Comparison of ENCODE assay signal across 28 cellular contexts in genomic region chr15:77853910-77854309, GRCh38.
"Had no signal": no experiment of that assay in that cellular context is flagged by ENCODE, and none has a peak within 500 bp of the region (broad histone marks: within the 10 kb centered on the region; RNA-seq: fewer than 3 reads in every experiment).

No MANE protein-coding gene starts in this region.

- H3K9me3 ChIP-seq: gastrocnemius medialis had no signal

- H3K36me3 ChIP-seq: brain microvascular endothelial cell, gastrocnemius medialis had no signal

- H3K27ac Mint-ChIP-seq: activated CD8-positive, alpha-beta T cell treated with anti-CD3 and anti-CD28 coated beads for 36 hours; activated naive CD8-positive, alpha-beta T cell; activated T-cell treated with anti-CD3 and anti-CD28 coated beads, Interleukin-2, amount 50 U/mL, for 24 hours; activated T-cell treated with anti-CD3 and anti-CD28 coated beads, Interleukin-2, amount 50 U/mL, for 72 hours; dendritic cell treated with granulocyte-macrophage colony-stimulating factor and Interleukin-4, amounts not matched to agents 40 ng/mL and 50 ng/mL, for 4 days; endodermal cell had no signal

- H3K36me3 Mint-ChIP-seq: activated naive CD8-positive, alpha-beta T cell had no signal

- ATAC-seq: activated CD8-positive, alpha-beta T cell treated with anti-CD3 and anti-CD28 coated beads for 36 hours; activated T-cell treated with anti-CD3 and anti-CD28 coated beads, Interleukin-2, amount 50 U/mL, for 72 hours; esophagus mucosa; foreskin keratinocyte; gastrocnemius medialis had no signal

- H3K4me3 Mint-ChIP-seq: activated CD8-positive, alpha-beta T cell treated with anti-CD3 and anti-CD28 coated beads for 36 hours; activated naive CD8-positive, alpha-beta T cell; activated T-cell treated with anti-CD3 and anti-CD28 coated beads, Interleukin-2, amount 50 U/mL, for 24 hours; activated T-cell treated with anti-CD3 and anti-CD28 coated beads, Interleukin-2, amount 50 U/mL, for 72 hours; central memory CD8-positive, alpha-beta T cell; dendritic cell treated with granulocyte-macrophage colony-stimulating factor and Interleukin-4, amounts not matched to agents 40 ng/mL and 50 ng/mL, for 4 days; endodermal cell had no signal

- DNase-seq: activated CD4-positive, alpha-beta T cell treated with anti-CD3 and anti-CD28 coated beads for 48 hours; activated CD4-positive, alpha-beta T cell treated with anti-CD3 and anti-CD28 coated beads, Interleukin-2, amount 50 U/mL, for 1 hour; activated CD4-positive, alpha-beta T cell treated with anti-CD3 and anti-CD28 coated beads, Interleukin-2, amount 50 U/mL, for 48 hours; activated CD4-positive, CD25-positive, alpha-beta regulatory T cell; activated CD8-positive, alpha-beta memory T cell treated with anti-CD3 and anti-CD28 coated beads for 24 hours; activated CD8-positive, alpha-beta memory T cell treated with anti-CD3 and anti-CD28 coated beads, Interleukin-2, amount 50 U/mL, for 48 hours; activated CD8-positive, alpha-beta T cell treated with anti-CD3 and anti-CD28 coated beads for 36 hours; activated naive CD4-positive, alpha-beta T cell treated with anti-CD3 and anti-CD28 coated beads, Interleukin-2, amount 50 U/mL, for 16 hours; activated T-cell treated with anti-CD3 and anti-CD28 coated beads for 4 hours; activated T-cell treated with anti-CD3 and anti-CD28 coated beads, Interleukin-2, amount 50 U/mL, for 24 hours; activated T-cell treated with anti-CD3 and anti-CD28 coated beads, Interleukin-2, amount 50 U/mL, for 72 hours; amniotic stem cell; anterior cingulate cortex; brain microvascular endothelial cell; effector memory CD4-positive, alpha-beta T cell; endodermal cell; foreskin keratinocyte; gastrocnemius medialis; glutamatergic neuron; T-helper 2 cell had no signal

- H3K27me3 ChIP-seq: brain microvascular endothelial cell, dorsolateral prefrontal cortex had no signal

- H3K4me1 ChIP-seq: foreskin keratinocyte, gastrocnemius medialis had no signal

- H3K4me3 ChIP-seq: coronary artery, dorsolateral prefrontal cortex, gastrocnemius medialis had no signal

- H3K9me3 Mint-ChIP-seq: activated T-cell treated with anti-CD3 and anti-CD28 coated beads, Interleukin-2, amount 50 U/mL, for 72 hours had no signal

- H3K27ac ChIP-seq: brain microvascular endothelial cell, coronary artery, dorsolateral prefrontal cortex, foreskin keratinocyte, gastrocnemius medialis had no signal

- FAIRE-seq: astrocyte, bronchial epithelial cell had no signal
